Comparison of ENCODE assay signal across 9 cellular contexts in genomic region chr1:156081174-156082110, GRCh38. TPM values are rescaled to one million over a fixed set of nuclear protein-coding genes. Genes with fewer than 3 reads are reported as not detected.
DNase-seq lines count a peak whose midpoint lies in the region; ATAC-seq, FAIRE-seq and TF ChIP-seq lines count a peak whose summit lies in the region.
"Had no signal": no experiment of that assay in that cellular context is flagged by ENCODE, and none has a peak within 500 bp of the region (broad histone marks: within the 10 kb centered on the region; RNA-seq: fewer than 3 reads in every experiment).

No MANE protein-coding gene starts in this region.

- H3K4me3 Mint-ChIP-seq in activated naive CD4-positive, alpha-beta T cell treated with anti-CD3 and anti-CD28 coated beads, Interleukin-2, amount 10 ng/mL, durations not matched to agents 7 days and 5 days = peak overlapping the region; percentile 75
- H3K4me3 Mint-ChIP-seq in activated CD8-positive, alpha-beta T cell treated with anti-CD3 and anti-CD28 coated beads for 36 hours = peak overlapping the region; percentile 64

- peaks cover 7% of the 10 kb centered on the region for H3K4me1 Mint-ChIP-seq in activated naive CD4-positive, alpha-beta T cell treated with anti-CD3 and anti-CD28 coated beads, Interleukin-2, amount 10 ng/mL, durations not matched to agents 7 days and 5 days
- peaks cover 6% of the 10 kb centered on the region for H3K4me1 Mint-ChIP-seq in activated CD8-positive, alpha-beta T cell treated with anti-CD3 and anti-CD28 coated beads for 36 hours (ENCODE audit: low read depth)

- peaks cover 100% of the 10 kb centered on the region for H3K27me3 Mint-ChIP-seq in activated naive CD4-positive, alpha-beta T cell treated with anti-CD3 and anti-CD28 coated beads, Interleukin-2, amount 10 ng/mL, durations not matched to agents 7 days and 5 days
- peaks cover 25% of the 10 kb centered on the region for H3K27me3 Mint-ChIP-seq in activated CD8-positive, alpha-beta T cell treated with anti-CD3 and anti-CD28 coated beads for 36 hours

- H3K9me3 ChIP-seq in left lung = no peaks in the 10 kb centered on the region

- peaks cover 6 to 29% of the 10 kb centered on the region in 2 donors for H3K4me1 ChIP-seq in left lung

- no peaks in the 10 kb centered on the region for H3K9me3 Mint-ChIP-seq in activated naive CD4-positive, alpha-beta T cell treated with anti-CD3 and anti-CD28 coated beads, Interleukin-2, amount 10 ng/mL, durations not matched to agents 7 days and 5 days
- H3K9me3 Mint-ChIP-seq in activated naive CD4-positive, alpha-beta T cell treated with anti-CD3 and anti-CD28 coated beads, Interleukin-2, amount 50 U/mL, for 72 hours = no peaks in the 10 kb centered on the region
- H3K9me3 Mint-ChIP-seq in activated CD8-positive, alpha-beta T cell treated with anti-CD3 and anti-CD28 coated beads for 36 hours = no peaks in the 10 kb centered on the region

- H3K27ac Mint-ChIP-seq in activated naive CD4-positive, alpha-beta T cell treated with anti-CD3 and anti-CD28 coated beads, Interleukin-2, amount 10 ng/mL, durations not matched to agents 7 days and 5 days = no peak overlapping the region
- peak overlapping the region in 1 of 2 donors; percentile 50 for H3K27ac Mint-ChIP-seq in activated naive CD4-positive, alpha-beta T cell treated with anti-CD3 and anti-CD28 coated beads, Interleukin-2, amount 50 U/mL, for 72 hours
- no peak overlapping the region for H3K27ac Mint-ChIP-seq in activated CD8-positive, alpha-beta T cell treated with anti-CD3 and anti-CD28 coated beads for 36 hours

- intact Hi-C loops in activated CD8-positive, alpha-beta T cell treated with anti-CD3 and anti-CD28 coated beads for 36 hours (cut with micrococcal nuclease) = no loop called here
- intact Hi-C loops in left lung (cut with DNase I) = no loop called here

- H3K27me3 ChIP-seq in left lung = peaks cover 0 to 64% of the 10 kb centered on the region in 2 donors

- TF ChIP-seq CTCF in activated CD8-positive, alpha-beta T cell treated with anti-CD3 and anti-CD28 coated beads for 36 hours (IDR thresholded peaks at IDR 0.05) = no peak
- TF ChIP-seq CTCF in left lung (IDR thresholded peaks at IDR 0.05) = no peak

- DNase-seq in activated naive CD4-positive, alpha-beta T cell treated with anti-CD3 and anti-CD28 coated beads, Interleukin-2, amount 10 ng/mL, durations not matched to agents 7 days and 5 days = no peak
- DNase-seq in activated naive CD4-positive, alpha-beta T cell treated with anti-CD3 and anti-CD28 coated beads, Interleukin-2, amount 50 U/mL, for 72 hours (ENCODE audit: low spot score in 2 of 2) = no peak
- no peak for DNase-seq in activated CD8-positive, alpha-beta T cell treated with anti-CD3 and anti-CD28 coated beads for 36 hours
- DNase-seq in left lung (no peak), urothelium cell line (ENCODE audit: low spot score) (peak; percentile 34), pons (ENCODE audit: low spot score) (no peak)

- ATAC-seq in activated naive CD4-positive, alpha-beta T cell treated with anti-CD3 and anti-CD28 coated beads, Interleukin-2, amount 50 U/mL, for 72 hours = no peak
- ATAC-seq in activated CD8-positive, alpha-beta T cell treated with anti-CD3 and anti-CD28 coated beads for 36 hours = no peak
- ATAC-seq in left lung (no peak), HG02885 (IDR thresholded peaks at IDR 0.05; ENCODE audit: poor library complexity, unreplicated experiment) (no peak), HG02938 (IDR thresholded peaks at IDR 0.05; ENCODE audit: unreplicated experiment) (no peak)

- no peak overlapping the region for H3K27ac ChIP-seq in left lung

- H3K36me3 Mint-ChIP-seq in activated naive CD4-positive, alpha-beta T cell treated with anti-CD3 and anti-CD28 coated beads, Interleukin-2, amount 10 ng/mL, durations not matched to agents 7 days and 5 days = no peaks in the 10 kb centered on the region
- H3K36me3 Mint-ChIP-seq in activated naive CD4-positive, alpha-beta T cell treated with anti-CD3 and anti-CD28 coated beads, Interleukin-2, amount 50 U/mL, for 72 hours = no peaks in the 10 kb centered on the region
- H3K36me3 Mint-ChIP-seq in activated CD8-positive, alpha-beta T cell treated with anti-CD3 and anti-CD28 coated beads for 36 hours (ENCODE audit: low read depth) = no peaks in the 10 kb centered on the region

- POLR2A ChIA-PET in activated CD8-positive, alpha-beta T cell treated with anti-CD3 and anti-CD28 coated beads for 36 hours (lab: Charles Lee) = interaction anchor here (1.1 to 1.5 kb wide), 3 partner anchors 8 to 136 kb away, joined by 3 to 5 read pairs (median 4); no protein-coding TSS in a partner anchor

- CTCF ChIA-PET in activated naive CD4-positive, alpha-beta T cell treated with anti-CD3 and anti-CD28 coated beads, Interleukin-2, amount 10 ng/mL, durations not matched to agents 7 days and 5 days (lab: Charles Lee) = interaction anchor here (1.4 to 1.5 kb wide), 2 partner anchors 15 to 49 kb away, joined by 3 to 6 read pairs; no protein-coding TSS in a partner anchor
- CTCF ChIA-PET in activated CD8-positive, alpha-beta T cell treated with anti-CD3 and anti-CD28 coated beads for 36 hours (lab: Charles Lee) = interaction anchor here (1.1 to 22.5 kb wide), 2 partner anchors 15 to 50 kb away, joined by 6 to 772 read pairs; no protein-coding TSS in a partner anchor

- no peaks in the 10 kb centered on the region for H3K36me3 ChIP-seq in left lung

- peak overlapping the region; percentile 62 to 63 for H3K4me3 ChIP-seq in left lung

- FAIRE-seq in urothelium cell line (lab: Jason Lieb, UNC) = no peak

RNA-seq across cellular contexts. Expression of gene MEX3A, which starts 0.8 kb away (rescaled TPM):
- total RNA-seq in activated naive CD4-positive, alpha-beta T cell treated with anti-CD3 and anti-CD28 coated beads, Interleukin-2, amount 50 U/mL, for 72 hours = under 1 TPM; 0.16 to 0.49 TPM
- total RNA-seq in activated CD8-positive, alpha-beta T cell treated with anti-CD3 and anti-CD28 coated beads for 36 hours = under 1 TPM; 0.45 to 0.83 TPM
- 1 to 10 TPM in 1 of 2 donors, under 1 TPM in 1; 0.86 to 3.6 TPM for total RNA-seq in left lung

RNA-seq across cellular contexts. Expression of gene RAB25, which starts 20.5 kb away (rescaled TPM):
- under 1 TPM; 0.36 to 0.89 TPM for total RNA-seq in activated naive CD4-positive, alpha-beta T cell treated with anti-CD3 and anti-CD28 coated beads, Interleukin-2, amount 50 U/mL, for 72 hours
- under 1 TPM; 0.49 to 0.63 TPM for total RNA-seq in activated CD8-positive, alpha-beta T cell treated with anti-CD3 and anti-CD28 coated beads for 36 hours
- 100 to 1,000 TPM in 1 of 2 donors, 10 to 100 TPM in 1; 59.4 to 148 TPM for total RNA-seq in left lung
- total RNA-seq: subcutaneous adipose tissue had no signal

RNA-seq across cellular contexts. Expression of gene LAMTOR2, which starts 26.9 kb away (rescaled TPM):
- 10 to 100 TPM; 36.0 to 51.7 TPM for total RNA-seq in activated naive CD4-positive, alpha-beta T cell treated with anti-CD3 and anti-CD28 coated beads, Interleukin-2, amount 50 U/mL, for 72 hours
- total RNA-seq in activated CD8-positive, alpha-beta T cell treated with anti-CD3 and anti-CD28 coated beads for 36 hours = 10 to 100 TPM; 48.9 to 49.4 TPM
- 10 to 100 TPM; 65.4 to 71.0 TPM for total RNA-seq in left lung

RNA-seq across cellular contexts. Expression of gene UBQLN4, which starts 27.8 kb away (rescaled TPM):
- total RNA-seq in activated naive CD4-positive, alpha-beta T cell treated with anti-CD3 and anti-CD28 coated beads, Interleukin-2, amount 50 U/mL, for 72 hours = 10 to 100 TPM; 31.3 to 32.2 TPM
- 10 to 100 TPM; 36.9 to 39.8 TPM for total RNA-seq in activated CD8-positive, alpha-beta T cell treated with anti-CD3 and anti-CD28 coated beads for 36 hours
- total RNA-seq in left lung = 10 to 100 TPM; 28.7 to 35.9 TPM

RNA-seq across cellular contexts. Expression of gene LMNA, which starts 33.1 kb away (rescaled TPM):
- total RNA-seq in activated naive CD4-positive, alpha-beta T cell treated with anti-CD3 and anti-CD28 coated beads, Interleukin-2, amount 50 U/mL, for 72 hours = 100 to 1,000 TPM; 116 to 147 TPM
- 10 to 100 TPM; 51.8 to 56.6 TPM for total RNA-seq in activated CD8-positive, alpha-beta T cell treated with anti-CD3 and anti-CD28 coated beads for 36 hours
- total RNA-seq in left lung = 100 to 1,000 TPM; 425 to 437 TPM

Comparison
In these comparisons a context has a peak if more than half of its experiments do, and no peak if none do; other contexts are left out.
1. RNA of gene RAB25, which starts 20.5 kb away (total RNA-seq): 59.4 to 148 TPM in left lung; 0.36 to 0.89 TPM in activated naive CD4-positive, alpha-beta T cell treated with anti-CD3 and anti-CD28 coated beads, Interleukin-2, amount 50 U/mL, for 72 hours and 0.49 to 0.63 TPM in activated CD8-positive, alpha-beta T cell treated with anti-CD3 and anti-CD28 coated beads for 36 hours; every median in the first group is over 10 times any median in the second.